Comparison of ENCODE assay signal across 21 cellular contexts in the genomic region with DNA sequence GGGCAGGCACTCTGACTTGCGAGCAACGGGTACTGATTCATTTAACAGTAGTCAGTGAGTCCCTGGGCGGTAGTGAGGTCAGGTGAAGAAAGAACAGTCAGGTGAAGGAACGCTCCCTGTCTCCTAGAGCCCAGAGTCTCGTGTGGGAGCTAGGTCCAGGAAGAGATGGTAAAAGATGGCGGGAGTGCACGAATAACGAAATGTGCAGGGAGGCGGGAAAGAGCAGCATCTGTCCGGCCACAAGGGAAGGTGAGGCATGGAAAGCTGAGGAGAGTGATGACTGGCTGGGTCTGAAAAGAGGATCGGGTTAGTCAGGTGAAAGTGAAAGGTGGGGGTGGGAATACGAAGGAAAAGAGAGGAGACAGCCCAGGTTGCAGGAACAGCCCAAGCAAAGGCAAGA.
DNase-seq lines count a peak whose midpoint lies in the region; ATAC-seq and TF ChIP-seq lines count a peak whose summit lies in the region.
"Had no signal": no experiment of that assay in that cellular context is flagged by ENCODE, and none has a peak within 500 bp of the region (broad histone marks: within the 10 kb centered on the region; RNA-seq: fewer than 3 reads in every experiment).

No MANE protein-coding gene starts in this region.

- peaks cover 10% of the 10 kb centered on the region for H3K36me3 Mint-ChIP-seq in activated naive CD4-positive, alpha-beta T cell treated with anti-CD3 and anti-CD28 coated beads, Interleukin-2, amount 50 U/mL, for 24 hours
- peaks cover 7% of the 10 kb centered on the region for H3K36me3 Mint-ChIP-seq in memory B cell

- POLR2A ChIA-PET in HEK293 (lab: Yijun Ruan, JAX), result interaction anchor here (0.7 kb wide), 1 partner anchor 57 kb away, joined by 3 read pairs; no protein-coding TSS in a partner anchor

- no peak for TF ChIP-seq CTCF in HEK293 (tag by site-specific recombination; IDR thresholded peaks at IDR 0.05)

- no CpG with 5 or more reads among the region's 12 CpGs for WGBS in neuronal stem cell (ENCODE audit: extremely low coverage in 2 of 2, insufficient read length in 2 of 2, insufficient replicate concordance in 1 of 2), 2 donors

- no peak overlapping the region for H3K4ac ChIP-seq in neuronal stem cell (ENCODE audit: low read length)

- H3K79me1 ChIP-seq in neuronal stem cell (ENCODE audit: low read depth, low read length), result no peaks in the 10 kb centered on the region

- CTCF ChIA-PET in HEK293 (lab: Yijun Ruan, JAX), result no interaction called here

- H3K27ac Mint-ChIP-seq in activated naive CD4-positive, alpha-beta T cell treated with anti-CD3 and anti-CD28 coated beads, Interleukin-2, amount 50 U/mL, for 24 hours, result peak overlapping the region; percentile 62
- H3K27ac Mint-ChIP-seq in memory B cell, result peak overlapping the region; percentile 11
- H3K27ac Mint-ChIP-seq: B cell; CD4-positive, CD25-positive, alpha-beta regulatory T cell had no signal

- no peak overlapping the region for H2AFZ ChIP-seq in neuronal stem cell (ENCODE audit: low read length)

- H4K91ac ChIP-seq in neuronal stem cell (ENCODE audit: low read depth, low read length, poor library complexity), result no peak overlapping the region

- H3K4me2 ChIP-seq in neuronal stem cell (ENCODE audit: insufficient read depth, low read length, poor library complexity, severe bottlenecking), result no peak overlapping the region
- H3K4me2 ChIP-seq: BLaER1 had no signal

- H3K9me3 ChIP-seq in HEK293 (ENCODE audit: control insufficient read depth, insufficient read depth, low read depth, low read length) (no peaks in the 10 kb centered on the region), neuronal stem cell (replicated peaks in 1 of 2; ENCODE audit: control insufficient read depth in 2 of 2, insufficient read depth in 1 of 2, low read depth in 1 of 2, low read length in 2 of 2) (no peaks in the 10 kb centered on the region)
- H3K9me3 ChIP-seq: BLaER1, HAP-1 had no signal

- H4K8ac ChIP-seq in neuronal stem cell (ENCODE audit: low read depth, low read length), result no peak overlapping the region

- H3K18ac ChIP-seq in neuronal stem cell (ENCODE audit: low read length), result no peak overlapping the region

- H2BK12ac ChIP-seq in neuronal stem cell (ENCODE audit: low read length), result no peak overlapping the region

- H3K4me1 Mint-ChIP-seq in activated naive CD4-positive, alpha-beta T cell treated with anti-CD3 and anti-CD28 coated beads, Interleukin-2, amount 50 U/mL, for 24 hours, result no peaks in the 10 kb centered on the region
- H3K4me1 Mint-ChIP-seq in memory B cell, result no peaks in the 10 kb centered on the region
- H3K4me1 Mint-ChIP-seq: B cell; CD8-positive, alpha-beta memory T cell had no signal

- ATAC-seq in memory B cell (ENCODE audit: low read depth), result no peak
- ATAC-seq in GM18520 (IDR thresholded peaks at IDR 0.05; ENCODE audit: unreplicated experiment), result no peak
- ATAC-seq in GM21528 (IDR thresholded peaks at IDR 0.05; ENCODE audit: low FRiP score, unreplicated experiment), result no peak
- ATAC-seq: GM12878 had no signal

- H3K27me3 ChIP-seq in neuronal stem cell (ENCODE audit: control insufficient read depth in 3 of 3, insufficient read depth in 3 of 3, low read depth in 1 of 3, low read length in 3 of 3), result no peaks in the 10 kb centered on the region
- H3K27me3 ChIP-seq: BLaER1 had no signal

- peak overlapping the region; percentile 87 for H2BK15ac ChIP-seq in neuronal stem cell (ENCODE audit: low read length)

- no peak for DNase-seq in activated naive CD4-positive, alpha-beta T cell treated with Interleukin-2 at 50 U/mL for 16 hours
- DNase-seq in memory B cell (ENCODE audit: low spot score in 2 of 2), result no peak
- no peak for DNase-seq in neuronal stem cell (ENCODE audit: low spot score)
- DNase-seq in NOMO-1 treated with dmso at 0.1 percent for 144 hours (lab: John Stamatoyannopoulos, UW; ENCODE audit: unreplicated experiment), result no peak
- DNase-seq: CD4-positive, CD25-positive, alpha-beta regulatory T cell; CD8-positive, alpha-beta memory T cell; DMS 273 treated with DMSO at 0.1 percent for 48 hours; DMS79; EL; GDM1; GOT3 had no signal

- no peaks in the 10 kb centered on the region for H3K9me3 Mint-ChIP-seq in activated naive CD4-positive, alpha-beta T cell treated with anti-CD3 and anti-CD28 coated beads, Interleukin-2, amount 50 U/mL, for 24 hours
- no peaks in the 10 kb centered on the region for H3K9me3 Mint-ChIP-seq in memory B cell
- H3K9me3 Mint-ChIP-seq: CD4-positive, CD25-positive, alpha-beta regulatory T cell; CD8-positive, alpha-beta memory T cell had no signal

- no peak overlapping the region for H2BK5ac ChIP-seq in neuronal stem cell (ENCODE audit: low read length)

- no peak overlapping the region for H3K14ac ChIP-seq in neuronal stem cell (ENCODE audit: low read length)

- H3K27me3 Mint-ChIP-seq in activated naive CD4-positive, alpha-beta T cell treated with anti-CD3 and anti-CD28 coated beads, Interleukin-2, amount 50 U/mL, for 24 hours, result no peaks in the 10 kb centered on the region
- H3K27me3 Mint-ChIP-seq in memory B cell, result no peaks in the 10 kb centered on the region
- H3K27me3 Mint-ChIP-seq: B cell; CD4-positive, CD25-positive, alpha-beta regulatory T cell; CD8-positive, alpha-beta memory T cell had no signal

- H3K4me3 Mint-ChIP-seq in activated naive CD4-positive, alpha-beta T cell treated with anti-CD3 and anti-CD28 coated beads, Interleukin-2, amount 50 U/mL, for 24 hours, result no peak overlapping the region
- no peak overlapping the region for H3K4me3 Mint-ChIP-seq in memory B cell
- H3K4me3 Mint-ChIP-seq: B cell; CD4-positive, CD25-positive, alpha-beta regulatory T cell; CD8-positive, alpha-beta memory T cell had no signal

- H3K4me3 ChIP-seq in HEK293 (ENCODE audit: low read depth, low read length) (no peak overlapping the region), neuronal stem cell (ENCODE audit: low read length in 2 of 2) (peak overlapping the region in 1 of 2 donors; percentile 38)
- H3K4me3 ChIP-seq: BLaER1, GM12878, HAP-1 had no signal

- H3K36me3 ChIP-seq in HEK293 (ENCODE audit: control insufficient read depth in 2 of 2, insufficient read depth in 1 of 2, low read length in 2 of 2) (peaks cover 0 to 3% of the 10 kb centered on the region in 2 experiments; a peak in 1 of 3 replicates), neuronal stem cell (replicated peaks in 1 of 2; ENCODE audit: control insufficient read depth in 2 of 2, insufficient read depth in 2 of 2, low read length in 2 of 2) (peaks cover 0 to 3% of the 10 kb centered on the region in 2 donors)
- H3K36me3 ChIP-seq: BLaER1, HAP-1 had no signal

- no peak overlapping the region for H2BK120ac ChIP-seq in neuronal stem cell (ENCODE audit: low read depth, low read length)

- H3K4me1 ChIP-seq in HEK293 (ENCODE audit: control insufficient read depth, insufficient read depth, low read length) (no peaks in the 10 kb centered on the region), neuronal stem cell (ENCODE audit: control insufficient read depth in 2 of 2, insufficient read depth in 1 of 2, low read depth in 1 of 2, low read length in 2 of 2) (peaks cover 0 to 2% of the 10 kb centered on the region in 2 donors)
- H3K4me1 ChIP-seq: HAP-1 had no signal

- no peak overlapping the region for H2AK5ac ChIP-seq in neuronal stem cell (ENCODE audit: low read depth, low read length)

- no peak overlapping the region for H3K9ac ChIP-seq in neuronal stem cell (ENCODE audit: low read depth, low read length, poor library complexity)
- H3K9ac ChIP-seq: BLaER1 had no signal

- peak overlapping the region; percentile 65 for H3K23ac ChIP-seq in neuronal stem cell (ENCODE audit: low read depth, low read length, poor library complexity)

- H3K27ac ChIP-seq in HEK293 (ENCODE audit: extremely low read depth, low read depth, low read length) (no peak overlapping the region), neuronal stem cell (replicated peaks; ENCODE audit: low read length) (no peak overlapping the region)
- H3K27ac ChIP-seq: 22Rv1, BLaER1, C4-2B had no signal

TF ChIP-seq in HEK293, 187 proteins besides CTCF, POLR2A, EP300 and RAD21:
- TF ChIP-seq ZNF341 (tag by site-specific recombination; IDR thresholded peaks at IDR 0.05; ENCODE audit: low read depth), result peak; percentile 33
- TF ChIP-seq ZNF449 (tag by site-specific recombination; IDR thresholded peaks at IDR 0.05), result no peak
- no peak for TF ChIP-seq ZNF692 (tag by site-specific recombination; IDR thresholded peaks at IDR 0.05)
